ENCODE assay signal across 8 cellular contexts in genomic region chr3:21894459-21895083, GRCh38.
DNase-seq lines count a peak whose midpoint lies in the region; ATAC-seq, FAIRE-seq and TF ChIP-seq lines count a peak whose summit lies in the region.

No MANE protein-coding gene starts in this region.

- POLR2A ChIA-PET in A549 (lab: Yijun Ruan, JAX): no interaction called here

- no peaks in the 10 kb centered on the region for H3K9me3 ChIP-seq in A549

- TF ChIP-seq RAD21 in A549 (conservative IDR thresholded peaks at IDR 0.05 in 1 of 2, IDR thresholded peaks at IDR 0.05 in 1 of 2): peak; percentile 57 to 65

- no peaks in the 10 kb centered on the region for H3K36me3 ChIP-seq in kidney epithelial cell (ENCODE audit: control insufficient read depth, insufficient read depth, low read length)

- TF ChIP-seq POLR2A in A549 (IDR thresholded peaks at IDR 0.05; ENCODE audit: low read length): no peak

- H3K4me3 ChIP-seq in A549: no peak overlapping the region
- no peak overlapping the region for H3K4me3 ChIP-seq in astrocyte of the spinal cord (ENCODE audit: low read depth, low read length)
- H3K4me3 ChIP-seq in kidney epithelial cell (ENCODE audit: low read depth, low read length): no peak overlapping the region

- DNase-seq in A549 (ENCODE audit: low read depth in 1 of 2, low spot score in 1 of 2): peak; percentile 1 to 5
- DNase-seq in HT-29 (ENCODE audit: low spot score): peak; percentile 24
- DNase-seq in astrocyte of the spinal cord (ENCODE audit: low read depth, low spot score): peak; percentile 59
- no peak for DNase-seq in kidney epithelial cell (ENCODE audit: low read depth)
- DNase-seq in DMS79 (lab: John Stamatoyannopoulos, UW): no peak
- DNase-seq in NCI-H345 (lab: John Stamatoyannopoulos, UW): no peak
- no peak for DNase-seq in A172 (ENCODE audit: low spot score)

- no peak overlapping the region for H3K27ac ChIP-seq in A549

- TF ChIP-seq EP300 in A549 (IDR thresholded peaks at IDR 0.05): no peak

- CTCF ChIA-PET in A549 (lab: Yijun Ruan, JAX): interaction anchor here (0.6 to 2.3 kb wide), 6 partner anchors 8 to 1669 kb away, joined by 3 to 9 read pairs (median 4); no protein-coding TSS in a partner anchor

- no peak overlapping the region for H3K4me2 ChIP-seq in A549

- in situ Hi-C loops in astrocyte of the spinal cord (cut with HindIII; ENCODE audit: low sequenced_read_pairs): no loop called here

- WGBS in A549 (ENCODE audit: missing lambda C conversion rate): 14% methylated on average over 2 of the region's 2 CpGs

- H3K27me3 ChIP-seq in kidney epithelial cell (ENCODE audit: control insufficient read depth, insufficient read depth, low read length): no peaks in the 10 kb centered on the region

- no peak for FAIRE-seq in A549 (lab: Jason Lieb, UNC)

- peak; percentile 52 for TF ChIP-seq CTCF in A549 (IDR thresholded peaks at IDR 0.05)
- peak; percentile 61 for TF ChIP-seq CTCF in astrocyte of the spinal cord (IDR thresholded peaks at IDR 0.05; ENCODE audit: low read depth, low read length)
- peak; percentile 43 for TF ChIP-seq CTCF in kidney epithelial cell (IDR thresholded peaks at IDR 0.05; ENCODE audit: insufficient read depth, low read length, poor library complexity, severe bottlenecking)

- ATAC-seq in A549 (no peak), GM18498 (IDR thresholded peaks at IDR 0.05; ENCODE audit: unreplicated experiment) (no peak)

- H3K4me1 ChIP-seq in A549: no peaks in the 10 kb centered on the region

TF ChIP-seq in A549, 52 proteins besides CTCF, POLR2A, EP300 and RAD21:
- TF ChIP-seq HOXB5 (CRISPR knock-in tag; IDR thresholded peaks at IDR 0.05): no peak
- TF ChIP-seq SMC3 (IDR thresholded peaks at IDR 0.05): peak; percentile 55

Comparison
In these comparisons a context has a peak if more than half of its experiments do, and no peak if none do; other contexts are left out.
1. DNase-seq: peak in A549 (2 of 2), HT-29 (single experiment) and astrocyte of the spinal cord (single experiment); none in kidney epithelial cell (single experiment), DMS79 (single experiment), NCI-H345 (single experiment) and A172 (single experiment).
2. Peak in every context shown above with its lines, with median percentiles within 50 percentile points of each other: CTCF ChIP-seq.